In genomic region chr20:53721445-53721963, GRCh38 we compare ENCODE assay signal across 7 cellular contexts.
DNase-seq lines count a peak whose midpoint lies in the region; ATAC-seq, FAIRE-seq and TF ChIP-seq lines count a peak whose summit lies in the region.
"Not testable (repeated sequence)": the region's sequence is repeated elsewhere in the genome, so short reads cannot be mapped to it uniquely, and the experiment has no call there.

No MANE protein-coding gene starts in this region.

- not testable (repeated sequence) for H3K9me3 ChIP-seq in PC-3 (ENCODE audit: low read length); K562 (replicated peaks; ENCODE audit: control insufficient read depth, insufficient read depth, low read depth, low read length)

- H3K4me2 ChIP-seq in PC-3 (ENCODE audit: low read length), result 0 out of 2 replicates have a peak overlapping the region, but pooled peaks have one; percentile 0
- not testable (repeated sequence) for H3K4me2 ChIP-seq in K562 (ENCODE audit: insufficient read depth, low read length)

- H3K9me2 ChIP-seq in PC-3 (replicated peaks; ENCODE audit: low read length), result not testable (repeated sequence)

- H3K4me1 Mint-ChIP-seq in activated T-cell treated with anti-CD3 and anti-CD28 coated beads, Interleukin-2, amount 50 U/mL, for 72 hours (ENCODE audit: low read depth), result peaks cover 26% of the 10 kb centered on the region
- not testable (repeated sequence) for H3K4me1 Mint-ChIP-seq in stimulated activated effector memory CD8-positive, alpha-beta T cell treated with anti-CD3 and anti-CD28 coated beads, Interleukin-12 subunit alpha, Interleukin-12 subunit beta, amount 100 ng/mL, for 72 hours

- peak overlapping the region in 1 of 2 donors; percentile 49 for H3K4me3 Mint-ChIP-seq in activated T-cell treated with anti-CD3 and anti-CD28 coated beads, Interleukin-2, amount 50 U/mL, for 72 hours
- H3K4me3 Mint-ChIP-seq in stimulated activated effector memory CD8-positive, alpha-beta T cell treated with anti-CD3 and anti-CD28 coated beads, Interleukin-12 subunit alpha, Interleukin-12 subunit beta, amount 100 ng/mL, for 72 hours, result not testable (repeated sequence)

- not testable (repeated sequence) for H3K9me3 Mint-ChIP-seq in activated T-cell treated with anti-CD3 and anti-CD28 coated beads, Interleukin-2, amount 50 U/mL, for 72 hours; stimulated activated effector memory CD8-positive, alpha-beta T cell treated with anti-CD3 and anti-CD28 coated beads, Interleukin-12 subunit alpha, Interleukin-12 subunit beta, amount 100 ng/mL, for 72 hours

- in situ Hi-C loops in K562 (cut with MboI), result not testable (repeated sequence)

- not testable (repeated sequence) for H4K20me1 ChIP-seq in PC-3 (ENCODE audit: low read length); K562 (replicated peaks; ENCODE audit: control insufficient read depth, insufficient read depth, low read length)

- TF ChIP-seq EP300 in K562 (IDR thresholded peaks at IDR 0.05; ENCODE audit: low read length), result not testable (repeated sequence)

- H3K9ac ChIP-seq in PC-3 (ENCODE audit: low read length); K562 (ENCODE audit: insufficient read depth in 1 of 2, low read depth in 2 of 2, low read length in 2 of 2): not testable (repeated sequence)

- H2AFZ ChIP-seq in PC-3 (ENCODE audit: low read length); K562 (ENCODE audit: low read depth, low read length): not testable (repeated sequence)

- H3F3A ChIP-seq in PC-3 (ENCODE audit: low read length, unreplicated experiment), result not testable (repeated sequence)

- not testable (repeated sequence) for H3K4me1 ChIP-seq in PC-3 (ENCODE audit: insufficient read depth, low read length); K562 (replicated peaks in 1 of 2; ENCODE audit: control insufficient read depth in 2 of 2, insufficient read depth in 2 of 2, low read length in 2 of 2)

- peak overlapping the region; percentile 28 for H3K27ac ChIP-seq in PC-3 (ENCODE audit: low read length)
- not testable (repeated sequence) for H3K27ac ChIP-seq in K562 (ENCODE audit: extremely low read depth, low read depth, low read length)

- intact Hi-C loops in PC-3 (cut with micrococcal nuclease); K562 (cut with micrococcal nuclease): not testable (repeated sequence)

- FAIRE-seq in K562 (lab: Jason Lieb, UNC), result not testable (repeated sequence)

- 90% methylated on average over 6 of the region's 6 CpGs for WGBS in K562 (ENCODE audit: insufficient coverage, low coverage, missing lambda C conversion rate)

- not testable (repeated sequence) for TF ChIP-seq CTCF in PC-3 (conservative IDR thresholded peaks at IDR 0.05; ENCODE audit: low read depth, low read length); K562 (IDR thresholded peaks at IDR 0.05 in 2 of 3, conservative IDR thresholded peaks at IDR 0.05 in 1 of 3; ENCODE audit: insufficient read depth in 2 of 3, low read depth in 1 of 3, low read length in 3 of 3)

- not testable (repeated sequence) for H3K27me3 ChIP-seq in PC-3 (ENCODE audit: low read length); K562 (ENCODE audit: control insufficient read depth in 2 of 2, insufficient read depth in 2 of 2, low read length in 2 of 2)

- CTCF ChIA-PET in PC-3 (lab: Charles Lee); K562 (lab: Yijun Ruan, JAX; ENCODE audit: low intra/inter-chr PET ratio): not testable (repeated sequence)

- not testable (repeated sequence) for TF ChIP-seq RAD21 in K562 (CRISPR knock-in tag; conservative IDR thresholded peaks at IDR 0.05 in 1 of 2, IDR thresholded peaks at IDR 0.05 in 1 of 2)

- TF ChIP-seq POLR2A in GM18505 (IDR thresholded peaks at IDR 0.05; ENCODE audit: borderline replicate concordance, extremely low read depth, insufficient read depth, insufficient read length); K562 (conservative IDR thresholded peaks at IDR 0.05): not testable (repeated sequence)

- not testable (repeated sequence) for H3K36me3 Mint-ChIP-seq in activated T-cell treated with anti-CD3 and anti-CD28 coated beads, Interleukin-2, amount 50 U/mL, for 72 hours (ENCODE audit: insufficient read depth in 2 of 2); stimulated activated effector memory CD8-positive, alpha-beta T cell treated with anti-CD3 and anti-CD28 coated beads, Interleukin-12 subunit alpha, Interleukin-12 subunit beta, amount 100 ng/mL, for 72 hours

- POLR2A ChIA-PET in PC-3 (lab: Charles Lee; ENCODE audit: unreplicated experiment); K562 (lab: Yijun Ruan, JAX): not testable (repeated sequence)

- H3K79me2 ChIP-seq in PC-3 (ENCODE audit: low read length); K562 (ENCODE audit: control insufficient read depth, insufficient read depth, low read length): not testable (repeated sequence)

- not testable (repeated sequence) for H3K27me3 Mint-ChIP-seq in activated T-cell treated with anti-CD3 and anti-CD28 coated beads, Interleukin-2, amount 50 U/mL, for 72 hours (ENCODE audit: low read depth)

- not testable (repeated sequence) for H3K9me1 ChIP-seq in K562 (ENCODE audit: control insufficient read depth, insufficient read depth, low read length)

- H3K27ac Mint-ChIP-seq in activated T-cell treated with anti-CD3 and anti-CD28 coated beads, Interleukin-2, amount 50 U/mL, for 72 hours, result not testable (repeated sequence)
- peak overlapping the region; percentile 74 for H3K27ac Mint-ChIP-seq in stimulated activated effector memory CD8-positive, alpha-beta T cell treated with anti-CD3 and anti-CD28 coated beads, Interleukin-12 subunit alpha, Interleukin-12 subunit beta, amount 100 ng/mL, for 72 hours

- ATAC-seq in GM18505 (IDR thresholded peaks at IDR 0.05; ENCODE audit: unreplicated experiment), result peak; percentile 9
- ATAC-seq in GM21529 (IDR thresholded peaks at IDR 0.05; ENCODE audit: unreplicated experiment), result peak; percentile 18
- peak; percentile 34 for ATAC-seq in HG03066 (IDR thresholded peaks at IDR 0.05; ENCODE audit: low read depth, unreplicated experiment)
- not testable (repeated sequence) for ATAC-seq in PC-3; K562; stimulated activated effector memory CD8-positive, alpha-beta T cell treated with anti-CD3 and anti-CD28 coated beads, Interleukin-12 subunit alpha, Interleukin-12 subunit beta, amount 100 ng/mL, for 72 hours
- peak; percentile 23 to 40 for ATAC-seq in activated T-cell treated with anti-CD3 and anti-CD28 coated beads, Interleukin-2, amount 50 U/mL, for 72 hours (replicated peaks in 1 of 2)

- H3K4me3 ChIP-seq in PC-3 (ENCODE audit: low read length); K562: not testable (repeated sequence)

- BruUV-seq in PC-3 (replicated peaks; lab: Mats Ljungman, UMichigan); K562 (replicated peaks; lab: Mats Ljungman, UMichigan): not testable (repeated sequence)

- not testable (repeated sequence) for DNase-seq in PC-3; activated T-cell treated with anti-CD3 and anti-CD28 coated beads, Interleukin-2, amount 50 U/mL, for 72 hours; K562 (ENCODE audit: extremely low read depth in 1 of 4, low spot score in 3 of 4); stimulated activated effector memory CD8-positive, alpha-beta T cell treated with anti-CD3 and anti-CD28 coated beads, Interleukin-12 subunit alpha, Interleukin-12 subunit beta, amount 100 ng/mL, for 72 hours (ENCODE audit: low spot score in 2 of 2)

- not testable (repeated sequence) for H3K36me3 ChIP-seq in PC-3 (ENCODE audit: low read depth, low read length); K562 (ENCODE audit: control insufficient read depth, insufficient read depth, low read length)

TF ChIP-seq in K562, 482 proteins besides CTCF, POLR2A, EP300 and RAD21 (continues in another document):
- TF ChIP-seq ZBTB11 (CRISPR knock-in tag; IDR thresholded peaks at IDR 0.05), result peak in 1 of 3 experiments; percentile 90; a peak in 2 of 6 replicates
